In genomic region chr17:49054342-49055092, GRCh38 we compare ENCODE assay signal across 18 cellular contexts. TPM values are rescaled to one million over a fixed set of nuclear protein-coding genes. Genes with fewer than 3 reads are reported as not detected.
"Had no signal": no experiment of that assay in that cellular context is flagged by ENCODE, and none has a peak within 500 bp of the region (broad histone marks: within the 10 kb centered on the region; RNA-seq: fewer than 3 reads in every experiment).

No MANE protein-coding gene starts in this region.

- ATAC-seq: effector memory CD8-positive, alpha-beta T cell; heart right ventricle; left ventricle myocardium superior; natural killer cell treated with Interleukin-12 subunit alpha and Interleukin-12 subunit beta and Interleukin-15 and Interleukin-18, amount 100 ng/mL, for 72 hours; sciatic nerve had no signal

- H3K36me3 ChIP-seq: heart right ventricle, prostate gland, spleen, thoracic aorta had no signal

- DNase-seq: activated CD4-positive, CD25-positive, alpha-beta regulatory T cell treated with anti-CD3 and anti-CD28 coated beads, Interleukin-2, amount 50 U/mL, for 72 hours; activated naive CD4-positive, alpha-beta T cell; activated naive CD8-positive, alpha-beta T cell treated with anti-CD3 and anti-CD28 coated beads, Interleukin-2, amount 10 ng/mL, durations not matched to agents 7 days and 5 days; activated T-cell treated with anti-CD3 and anti-CD28 coated beads for 4 hours; effector memory CD8-positive, alpha-beta T cell; heart right ventricle; kidney; left ventricle myocardium superior; mesenchymal stem cell; spleen; stimulated activated CD4-positive, alpha-beta T cell treated with anti-CD3 and anti-CD28 coated beads, Interleukin-1b, Interleukin-23, amount 100 ng/mL, for 48 hours; T-helper 1 cell; T1000 had no signal

- H3K9me3 ChIP-seq: heart right ventricle, prostate gland, spleen, thoracic aorta had no signal

- H3K27ac ChIP-seq: heart right ventricle, prostate gland, spleen, thoracic aorta had no signal

- H3K4me1 ChIP-seq: heart right ventricle, prostate gland, spleen had no signal

- H3K4me3 ChIP-seq: heart right ventricle, prostate gland, spleen, thoracic aorta had no signal

RNA-seq across cellular contexts. Expression of gene IGF2BP1, which starts 57.3 kb away (rescaled TPM):
- total RNA-seq: activated naive CD8-positive, alpha-beta T cell treated with anti-CD3 and anti-CD28 coated beads, Interleukin-2, amount 10 ng/mL, durations not matched to agents 7 days and 5 days; heart right ventricle; left ventricle myocardium superior; sciatic nerve; spleen; ureter had no signal
